ENCODE assay signal across 10 cellular contexts in genomic region chr1:64895500-64895899, GRCh38.
DNase-seq lines count a peak whose midpoint lies in the region; ATAC-seq and TF ChIP-seq lines count a peak whose summit lies in the region.
"Had no signal": no experiment of that assay in that cellular context is flagged by ENCODE, and none has a peak within 500 bp of the region (broad histone marks: within the 10 kb centered on the region; RNA-seq: fewer than 3 reads in every experiment).

No MANE protein-coding gene starts in this region.

- no peak overlapping the region for H3K27ac ChIP-seq in transverse colon

- peaks cover 38 to 82% (median 51%) of the 10 kb centered on the region in 4 donors for H3K4me1 ChIP-seq in transverse colon

- H3K9me3 Mint-ChIP-seq in activated naive CD8-positive, alpha-beta T cell treated with anti-CD3 and anti-CD28 coated beads for 36 hours: peaks cover 2% of the 10 kb centered on the region

- no peaks in the 10 kb centered on the region for H3K27me3 Mint-ChIP-seq in activated naive CD8-positive, alpha-beta T cell treated with anti-CD3 and anti-CD28 coated beads for 36 hours

- WGBS in transverse colon (ENCODE audit: low coverage in 1 of 2), 2 donors: 69 to 92% methylated on average over 2 of the region's 2 CpGs

- no peak for TF ChIP-seq EP300 in transverse colon (IDR thresholded peaks at IDR 0.05; ENCODE audit: low read depth)

- TF ChIP-seq CTCF in GM06990 (IDR thresholded peaks at IDR 0.05; ENCODE audit: insufficient read depth, low read length, poor library complexity, severe bottlenecking) (no peak), transverse colon (IDR thresholded peaks at IDR 0.05) (no peak)

- H3K27me3 ChIP-seq in GM06990 (replicated peaks; ENCODE audit: control insufficient read depth, insufficient read depth, low read length) (no peaks in the 10 kb centered on the region), transverse colon (no peaks in the 10 kb centered on the region)

- intact Hi-C loops in transverse colon (cut with DNase I; ENCODE audit: low total_unique reads): loop anchor here (10.0 kb wide), 1 partner anchor 69 kb away; the partner anchor contains the start of gene JAK1

- peak; percentile 69 for ATAC-seq in GM19468 (IDR thresholded peaks at IDR 0.05; ENCODE audit: extremely low read depth, unreplicated experiment)
- ATAC-seq in HG03280 (IDR thresholded peaks at IDR 0.05; ENCODE audit: unreplicated experiment): peak; percentile 81

- peak overlapping the region; percentile 13 for H3K4me3 Mint-ChIP-seq in activated naive CD8-positive, alpha-beta T cell treated with anti-CD3 and anti-CD28 coated beads for 36 hours

- peak overlapping the region; percentile 39 for H3K27ac Mint-ChIP-seq in activated naive CD8-positive, alpha-beta T cell treated with anti-CD3 and anti-CD28 coated beads for 36 hours

- peaks cover 6% of the 10 kb centered on the region for H3K36me3 Mint-ChIP-seq in activated naive CD8-positive, alpha-beta T cell treated with anti-CD3 and anti-CD28 coated beads for 36 hours

- no peak for TF ChIP-seq POLR2A in transverse colon (IDR thresholded peaks at IDR 0.05)

- H3K36me3 ChIP-seq in GM06990 (ENCODE audit: control insufficient read depth, insufficient read depth, low read length): no peaks in the 10 kb centered on the region
- no peaks in the 10 kb centered on the region for H3K36me3 ChIP-seq in transverse colon

- no peaks in the 10 kb centered on the region for H3K9me3 ChIP-seq in transverse colon

- H3K4me1 Mint-ChIP-seq in activated naive CD8-positive, alpha-beta T cell treated with anti-CD3 and anti-CD28 coated beads for 36 hours: peaks cover 90% of the 10 kb centered on the region

- DNase-seq in GM06990 (ENCODE audit: extremely low read depth, insufficient read length) (peak; percentile 45), NCI-H1417 treated with DMSO at 0.1 percent for 48 hours (lab: John Stamatoyannopoulos, UW) (no peak), transverse colon (no peak), NCI-H1694 (lab: John Stamatoyannopoulos, UW) (no peak)
- DNase-seq in activated naive CD8-positive, alpha-beta T cell treated with anti-CD3 and anti-CD28 coated beads for 36 hours: no peak
- no peak for DNase-seq in stimulated activated CD4-positive, alpha-beta T cell treated with anti-CD3 and anti-CD28 coated beads, Interleukin-12 subunit alpha, Interleukin-12 subunit beta, amount 100 ng/mL, for 4 hours
- DNase-seq: hypothalamus, NCI-H510A treated with DMSO at 0.1 percent for 48 hours had no signal

- H3K4me3 ChIP-seq in GM06990 (replicated peaks; ENCODE audit: low read depth, low read length) (no peak overlapping the region), transverse colon (no peak overlapping the region)

- in situ Hi-C loops in transverse colon (cut with MboI; ENCODE audit: low pct_ligation_motif_present in 1 of 4, low pct_unique_long_range_greater_than_20kb in 1 of 4, low sequenced_read_pairs in 3 of 4): no loop called here
